ENCODE assay signal across 1 cellular context in genomic region chr11:1564535-1565172, GRCh38.
TF ChIP-seq lines count a peak whose summit lies in the region.

No MANE protein-coding gene starts in this region.

TF ChIP-seq in HEK293, 187 proteins besides CTCF, POLR2A, EP300 and RAD21 (continued from another document and continues in another):
- TF ChIP-seq BCL6B (tag by site-specific recombination; IDR thresholded peaks at IDR 0.05) = no peak
- TF ChIP-seq ZBTB1 (tag by site-specific recombination; IDR thresholded peaks at IDR 0.05) = no peak
- no peak for TF ChIP-seq ZNF560 (tag by site-specific recombination; IDR thresholded peaks at IDR 0.05; ENCODE audit: borderline replicate concordance)
- no peak for TF ChIP-seq ZSCAN23 (tag by site-specific recombination; IDR thresholded peaks at IDR 0.05)
- TF ChIP-seq HOXD13 (CRISPR knock-in tag; IDR thresholded peaks at IDR 0.05; ENCODE audit: borderline replicate concordance) = no peak
- no peak for TF ChIP-seq ZBTB17 (tag by site-specific recombination; IDR thresholded peaks at IDR 0.05)
- TF ChIP-seq ZNF521 (tag by site-specific recombination; IDR thresholded peaks at IDR 0.05) = no peak
- TF ChIP-seq ZNF280C (tag by site-specific recombination; IDR thresholded peaks at IDR 0.05) = no peak
- TF ChIP-seq ZNF211 (tag by site-specific recombination; IDR thresholded peaks at IDR 0.05; ENCODE audit: low read depth) = no peak
- TF ChIP-seq YY2 (tag by site-specific recombination; IDR thresholded peaks at IDR 0.05) = no peak
- TF ChIP-seq KLF7 (tag by site-specific recombination; IDR thresholded peaks at IDR 0.05; ENCODE audit: borderline replicate concordance) = no peak
- no peak for TF ChIP-seq ZFHX2 (tag by site-specific recombination; conservative IDR thresholded peaks at IDR 0.05)
- no peak for TF ChIP-seq ZNF571 (tag by site-specific recombination; IDR thresholded peaks at IDR 0.05)
- no peak for TF ChIP-seq ZFP41 (tag by site-specific recombination; IDR thresholded peaks at IDR 0.05; ENCODE audit: borderline replicate concordance)
- TF ChIP-seq ZNF704 (tag by site-specific recombination; IDR thresholded peaks at IDR 0.05) = no peak
- no peak for TF ChIP-seq ZNF302 (tag by site-specific recombination; IDR thresholded peaks at IDR 0.05; ENCODE audit: low read depth)
- TF ChIP-seq ZNF26 (tag by site-specific recombination; IDR thresholded peaks at IDR 0.05) = no peak
- no peak for TF ChIP-seq ZNF610 (tag by site-specific recombination; IDR thresholded peaks at IDR 0.05; ENCODE audit: borderline replicate concordance)
- TF ChIP-seq ZNF335 (tag by site-specific recombination; conservative IDR thresholded peaks at IDR 0.05) = no peak
- no peak for TF ChIP-seq ELK4 (IDR thresholded peaks at IDR 0.05; ENCODE audit: borderline replicate concordance, low read depth, low read length)
- no peak for TF ChIP-seq ZNF138 (tag by site-specific recombination; IDR thresholded peaks at IDR 0.05; ENCODE audit: borderline replicate concordance)
- TF ChIP-seq PATZ1 (tag by site-specific recombination; IDR thresholded peaks at IDR 0.05) = peak; percentile 81
- TF ChIP-seq ZNF184 (tag by site-specific recombination; IDR thresholded peaks at IDR 0.05) = no peak
- no peak for TF ChIP-seq ZNF214 (tag by site-specific recombination; IDR thresholded peaks at IDR 0.05; ENCODE audit: borderline replicate concordance)
- TF ChIP-seq WT1 (tag by site-specific recombination; IDR thresholded peaks at IDR 0.05) = 0 out of 2 replicates have a peak, but pooled peaks have one; percentile 31
- no peak for TF ChIP-seq MYNN (tag by site-specific recombination; IDR thresholded peaks at IDR 0.05; ENCODE audit: borderline replicate concordance)
- no peak for TF ChIP-seq ZNF292 (tag by site-specific recombination; IDR thresholded peaks at IDR 0.05; ENCODE audit: borderline replicate concordance, low read depth)
- TF ChIP-seq MZF1 (tag by site-specific recombination; IDR thresholded peaks at IDR 0.05; ENCODE audit: borderline replicate concordance) = no peak
- peak; percentile 87 for TF ChIP-seq SP2 (tag by site-specific recombination; IDR thresholded peaks at IDR 0.05)
- TF ChIP-seq ZNF639 (tag by site-specific recombination; IDR thresholded peaks at IDR 0.05) = 0 out of 2 replicates have a peak, but pooled peaks have one; percentile 44
- peak; percentile 68 for TF ChIP-seq ZNF10 (tag by site-specific recombination; IDR thresholded peaks at IDR 0.05)
- TF ChIP-seq PRDM1 (tag by site-specific recombination; IDR thresholded peaks at IDR 0.05) = no peak
- TF ChIP-seq BCL11A (tag by site-specific recombination; IDR thresholded peaks at IDR 0.05; ENCODE audit: low read depth) = no peak; the same call in 1 of the 2 replicates
- TF ChIP-seq ZNF114 (tag by site-specific recombination; IDR thresholded peaks at IDR 0.05) = no peak
- TF ChIP-seq ZBTB8A (tag by site-specific recombination; IDR thresholded peaks at IDR 0.05) = no peak
- TF ChIP-seq KLF10 (tag by site-specific recombination; IDR thresholded peaks at IDR 0.05) = peak; percentile 46; the same call in 1 of the 2 replicates
- peak; percentile 57 for TF ChIP-seq ZXDB (tag by site-specific recombination; IDR thresholded peaks at IDR 0.05)
- no peak for TF ChIP-seq ZNF350 (tag by site-specific recombination; IDR thresholded peaks at IDR 0.05)
- TF ChIP-seq ZNF433 (tag by site-specific recombination; IDR thresholded peaks at IDR 0.05; ENCODE audit: low read depth) = no peak
- no peak for TF ChIP-seq PRDM2 (tag by site-specific recombination; IDR thresholded peaks at IDR 0.05; ENCODE audit: borderline replicate concordance)
- no peak for TF ChIP-seq ZNF132 (tag by site-specific recombination; IDR thresholded peaks at IDR 0.05; ENCODE audit: borderline replicate concordance)
- no peak for TF ChIP-seq OVOL3 (tag by site-specific recombination; IDR thresholded peaks at IDR 0.05)
- no peak for TF ChIP-seq ZNF510 (tag by site-specific recombination; IDR thresholded peaks at IDR 0.05; ENCODE audit: insufficient replicate concordance)
- TF ChIP-seq ZNF692 (tag by site-specific recombination; IDR thresholded peaks at IDR 0.05) = no peak; the same call in 1 of the 2 replicates
- TF ChIP-seq ZNF266 (tag by site-specific recombination; IDR thresholded peaks at IDR 0.05; ENCODE audit: low read depth) = no peak
- no peak for TF ChIP-seq ZNF23 (tag by site-specific recombination; IDR thresholded peaks at IDR 0.05; ENCODE audit: borderline replicate concordance)
- no peak for TF ChIP-seq ZNF155 (tag by site-specific recombination; IDR thresholded peaks at IDR 0.05)
- TF ChIP-seq KLF9 (tag by site-specific recombination; IDR thresholded peaks at IDR 0.05; ENCODE audit: low read depth) = no peak
- no peak for TF ChIP-seq ZNF529 (tag by site-specific recombination; IDR thresholded peaks at IDR 0.05; ENCODE audit: insufficient replicate concordance)
